8 cellular contexts compared by ENCODE assay signal in genomic region chr2:240060977-240061591, GRCh38. TPM values are rescaled to one million over a fixed set of nuclear protein-coding genes. Genes with fewer than 3 reads are reported as not detected.
A peak's percentile ranks its signal among the peaks of the same experiment; 100 is the strongest.
DNase-seq lines count a peak whose midpoint lies in the region; ATAC-seq and TF ChIP-seq lines count a peak whose summit lies in the region.

No MANE protein-coding gene starts in this region.

- H3K9me3 Mint-ChIP-seq in activated naive CD4-positive, alpha-beta T cell treated with anti-CD3 and anti-CD28 coated beads, Interleukin-2, amount 50 U/mL, for 72 hours: no peaks in the 10 kb centered on the region

- WGBS in heart left ventricle, 4 donors: 41 to 49% (median 44%) methylated on average over 4 of the region's 4 CpGs
- 36 to 48% methylated on average over 4 of the region's 4 CpGs for WGBS in sigmoid colon, 2 donors

- H3K27ac Mint-ChIP-seq in activated naive CD4-positive, alpha-beta T cell treated with anti-CD3 and anti-CD28 coated beads, Interleukin-2, amount 50 U/mL, for 72 hours: no peak overlapping the region

- no peak for TF ChIP-seq POLR2A in HCT116 (IDR thresholded peaks at IDR 0.05; ENCODE audit: borderline replicate concordance, extremely low read depth, insufficient read depth, insufficient read length)
- no peak for TF ChIP-seq POLR2A in heart left ventricle (IDR thresholded peaks at IDR 0.05)
- no peak for TF ChIP-seq POLR2A in sigmoid colon (IDR thresholded peaks at IDR 0.05)

- no peaks in the 10 kb centered on the region for H3K9me2 ChIP-seq in HCT116 (ENCODE audit: insufficient read depth)

- peak overlapping the region; percentile 86 for H2AFZ ChIP-seq in HCT116 (ENCODE audit: low read depth, low read length, poor library complexity, severe bottlenecking)

- H4K20me1 ChIP-seq in HCT116 (ENCODE audit: insufficient read depth): no peaks in the 10 kb centered on the region

- H3K36me3 ChIP-seq in HCT116 (ENCODE audit: control insufficient read depth in 1 of 2, insufficient read depth in 2 of 2, low read length in 2 of 2) (no peaks in the 10 kb centered on the region), heart left ventricle (no peaks in the 10 kb centered on the region), sigmoid colon (no peaks in the 10 kb centered on the region)

- peak; percentile 94 for ATAC-seq in HCT116
- ATAC-seq in activated naive CD4-positive, alpha-beta T cell treated with anti-CD3 and anti-CD28 coated beads, Interleukin-2, amount 50 U/mL, for 72 hours: peak; percentile 69
- peak; percentile 37 to 63 (median 44) for ATAC-seq in heart left ventricle
- ATAC-seq in HG02759 (IDR thresholded peaks at IDR 0.05; ENCODE audit: unreplicated experiment): no peak
- ATAC-seq in GM21447 (IDR thresholded peaks at IDR 0.05; ENCODE audit: unreplicated experiment): no peak

- RAD21 ChIA-PET in HCT116 (lab: Charles Lee; ENCODE audit: low non-redundant PET in 1 of 2, low total read pairs in 2 of 2, uncharacterized antibody in 2 of 2, unreplicated experiment in 2 of 2): interaction anchor here in 1 of 2 experiments (0.6 to 1.6 kb wide), 4 partner anchors 77 to 127 kb away, joined by 3 to 19 read pairs (median 4); no protein-coding TSS in a partner anchor

- no peak overlapping the region for H3K4me3 ChIP-seq in HCT116 (replicated peaks in 1 of 2; ENCODE audit: low read depth in 1 of 2, low read length in 2 of 2)
- no peak overlapping the region for H3K4me3 ChIP-seq in heart left ventricle
- H3K4me3 ChIP-seq in sigmoid colon: no peak overlapping the region

- no peak for TF ChIP-seq EP300 in sigmoid colon (IDR thresholded peaks at IDR 0.05)

- H3K4me2 ChIP-seq in HCT116 (ENCODE audit: low read length): peak overlapping the region; percentile 40; the same call in 1 of the 2 replicates

- no peak overlapping the region for H3K27ac ChIP-seq in HCT116 (ENCODE audit: low read depth, low read length)
- H3K27ac ChIP-seq in heart left ventricle: no peak overlapping the region
- no peak overlapping the region for H3K27ac ChIP-seq in sigmoid colon

- no peak overlapping the region for H3K9ac ChIP-seq in HCT116 (ENCODE audit: low read length)

- POLR2A ChIA-PET in HCT116 (lab: Charles Lee): no interaction called here

- peaks cover 0 to 3% of the 10 kb centered on the region in 2 experiments; a peak in 1 of 4 replicates for H3K4me1 ChIP-seq in HCT116 (ENCODE audit: control insufficient read depth in 1 of 2, insufficient read depth in 2 of 2, low read length in 2 of 2)
- no peaks in the 10 kb centered on the region for H3K4me1 ChIP-seq in heart left ventricle
- no peaks in the 10 kb centered on the region for H3K4me1 ChIP-seq in sigmoid colon

- no peaks in the 10 kb centered on the region for H3K36me3 Mint-ChIP-seq in activated naive CD4-positive, alpha-beta T cell treated with anti-CD3 and anti-CD28 coated beads, Interleukin-2, amount 50 U/mL, for 72 hours

- H3K27me3 ChIP-seq in HCT116 (ENCODE audit: insufficient read depth, low read length): peaks cover 14% of the 10 kb centered on the region
- H3K27me3 ChIP-seq in heart left ventricle: peaks cover 0 to 24% (median 5%) of the 10 kb centered on the region in 9 donors
- H3K27me3 ChIP-seq in sigmoid colon: peaks cover 0 to 19% (median 5%) of the 10 kb centered on the region in 3 donors

- TF ChIP-seq CTCF in HCT116 (IDR thresholded peaks at IDR 0.05 in 2 of 3, conservative IDR thresholded peaks at IDR 0.05 in 1 of 3; ENCODE audit: borderline replicate concordance in 1 of 3, insufficient read depth in 1 of 3, low read depth in 2 of 3, low read length in 2 of 3) (peak; percentile 58 to 81 (median 74)), heart left ventricle (IDR thresholded peaks at IDR 0.05) (peak; percentile 37 to 70 (median 57)), sigmoid colon (IDR thresholded peaks at IDR 0.05) (peak; percentile 15 to 57 (median 40))

- peak; percentile 90 for TF ChIP-seq RAD21 in HCT116 (IDR thresholded peaks at IDR 0.05; ENCODE audit: low read depth)

- no TSS peak for BruUV-seq in HCT116 (replicated peaks; lab: Mats Ljungman, UMichigan)

- H3K9me3 ChIP-seq in HCT116 (ENCODE audit: control insufficient read depth in 1 of 2, insufficient read depth in 1 of 2, low read depth in 1 of 2, low read length in 2 of 2): no peaks in the 10 kb centered on the region
- peaks cover 0 to 11% (median 0%) of the 10 kb centered on the region in 12 donors for H3K9me3 ChIP-seq in heart left ventricle
- H3K9me3 ChIP-seq in sigmoid colon: no peaks in the 10 kb centered on the region

- intact Hi-C loops in HCT116 (cut with micrococcal nuclease) (loop anchor here (1.0 kb wide), 1 partner anchor 83 kb away; no protein-coding TSS in a partner anchor), heart left ventricle (cut with DNase I) (loop anchor here (1.0 to 2.0 kb wide), 4 partner anchors 80 to 82 kb away; partner anchors contain the start of gene OTOS (in 1 of the 10)), sigmoid colon (cut with DNase I) (loop anchor here (1.0 kb wide), 1 partner anchor 82 kb away; no protein-coding TSS in a partner anchor)

- CTCF ChIA-PET in HCT116 (lab: Charles Lee): interaction anchor here (0.9 to 3.0 kb wide), 13 partner anchors 8 to 89 kb away, joined by 3 to 64 read pairs (median 3); partner anchors contain the start of gene OTOS

- no peaks in the 10 kb centered on the region for H3K79me2 ChIP-seq in HCT116 (ENCODE audit: insufficient read depth, low read length)

- peak; percentile 50 for DNase-seq in COLO829 (ENCODE audit: low spot score)
- DNase-seq in HCT116 (ENCODE audit: low read depth, low spot score): peak; percentile 54
- DNase-seq in NCI-H82 treated with DMSO at 0.1 percent for 48 hours (lab: John Stamatoyannopoulos, UW; ENCODE audit: unreplicated experiment): peak; percentile 10
- DNase-seq in activated naive CD4-positive, alpha-beta T cell treated with anti-CD3 and anti-CD28 coated beads, Interleukin-2, amount 50 U/mL, for 72 hours (ENCODE audit: low spot score in 2 of 2): peak in 1 of 2 donors; percentile 45
- DNase-seq in heart left ventricle: no peak
- DNase-seq in sigmoid colon: no peak

TF ChIP-seq in HCT116, 20 proteins besides CTCF, POLR2A, EP300 and RAD21:
- 0 out of 2 replicates have a peak, but pooled peaks have one; percentile 21 for TF ChIP-seq SRF (IDR thresholded peaks at IDR 0.05; ENCODE audit: low read depth)
- TF ChIP-seq CEBPB (IDR thresholded peaks at IDR 0.05; ENCODE audit: low read depth): no peak
- no peak for TF ChIP-seq TCF7L2 (IDR thresholded peaks at IDR 0.05; ENCODE audit: borderline replicate concordance, extremely low read depth, insufficient read depth, insufficient read length)
- TF ChIP-seq YY1 (IDR thresholded peaks at IDR 0.05; ENCODE audit: extremely low read depth, insufficient replicate concordance, low read depth, low read length): no peak
- 0 out of 2 replicates have a peak, but pooled peaks have one; percentile 24 for TF ChIP-seq CBX3 (IDR thresholded peaks at IDR 0.05; ENCODE audit: low read depth)
- no peak for TF ChIP-seq SP1 (IDR thresholded peaks at IDR 0.05; ENCODE audit: low read depth)
- TF ChIP-seq EGR1 (IDR thresholded peaks at IDR 0.05; ENCODE audit: low read depth): no peak

RNA-seq across cellular contexts. Expression of gene OR6B3, which starts 7.8 kb away (rescaled TPM):
- total RNA-seq in HCT116 (2021; ENCODE audit: unreplicated experiment) (not detected), heart left ventricle (not detected), sigmoid colon (not detected)
- polyA plus RNA-seq in HCT116 (2012): not detected in 2 replicates
- total RNA-seq in activated naive CD4-positive, alpha-beta T cell treated with anti-CD3 and anti-CD28 coated beads, Interleukin-2, amount 50 U/mL, for 72 hours: not detected
- polyA plus RNA-seq in heart left ventricle (not detected), sigmoid colon (not detected)

RNA-seq across cellular contexts. Expression of gene OR6B2, which starts 30.9 kb away (rescaled TPM):
- total RNA-seq in HCT116 (2021; ENCODE audit: unreplicated experiment): not detected
- not detected in 2 replicates for polyA plus RNA-seq in HCT116 (2012)
- not detected for total RNA-seq in activated naive CD4-positive, alpha-beta T cell treated with anti-CD3 and anti-CD28 coated beads, Interleukin-2, amount 50 U/mL, for 72 hours
- not detected for total RNA-seq in heart left ventricle
- not detected for polyA plus RNA-seq in heart left ventricle
- not detected for total RNA-seq in sigmoid colon
- polyA plus RNA-seq in sigmoid colon: not detected

RNA-seq across cellular contexts. Expression of gene NDUFA10, which starts 35.9 kb away (rescaled TPM):
- 155 TPM for total RNA-seq in HCT116 (2021; ENCODE audit: unreplicated experiment)
- 154 and 175 TPM in 2 replicates for polyA plus RNA-seq in HCT116 (2012)
- total RNA-seq in activated naive CD4-positive, alpha-beta T cell treated with anti-CD3 and anti-CD28 coated beads, Interleukin-2, amount 50 U/mL, for 72 hours: 100 to 1,000 TPM; 131 to 152 TPM
- 100 to 1,000 TPM; 249 to 577 (median 355) TPM for total RNA-seq in heart left ventricle
- polyA plus RNA-seq in heart left ventricle: 100 to 1,000 TPM; 170 to 189 TPM
- 100 to 1,000 TPM in 1 of 4 donors, 10 to 100 TPM in 3; 49.6 to 110 (median 63.1) TPM for total RNA-seq in sigmoid colon
- polyA plus RNA-seq in sigmoid colon: 100 to 1,000 TPM; 116 to 162 (median 151) TPM

Comparison
In these comparisons a context has a peak if more than half of its experiments do, and no peak if none do; other contexts are left out.
1. DNase-seq: peak in COLO829 (single experiment), HCT116 (single experiment) and NCI-H82 treated with DMSO at 0.1 percent for 48 hours (single experiment); none in heart left ventricle (0 of 5) and sigmoid colon (single experiment).
2. ATAC-seq: peak in HCT116 (single experiment), activated naive CD4-positive, alpha-beta T cell treated with anti-CD3 and anti-CD28 coated beads, Interleukin-2, amount 50 U/mL, for 72 hours (2 of 2) and heart left ventricle (4 of 4); none in HG02759 (single experiment) and GM21447 (single experiment).
3. Peak in every context shown above with its lines, with median percentiles within 50 percentile points of each other: CTCF ChIP-seq.